11 cellular contexts compared by ENCODE assay signal in the genomic region with DNA sequence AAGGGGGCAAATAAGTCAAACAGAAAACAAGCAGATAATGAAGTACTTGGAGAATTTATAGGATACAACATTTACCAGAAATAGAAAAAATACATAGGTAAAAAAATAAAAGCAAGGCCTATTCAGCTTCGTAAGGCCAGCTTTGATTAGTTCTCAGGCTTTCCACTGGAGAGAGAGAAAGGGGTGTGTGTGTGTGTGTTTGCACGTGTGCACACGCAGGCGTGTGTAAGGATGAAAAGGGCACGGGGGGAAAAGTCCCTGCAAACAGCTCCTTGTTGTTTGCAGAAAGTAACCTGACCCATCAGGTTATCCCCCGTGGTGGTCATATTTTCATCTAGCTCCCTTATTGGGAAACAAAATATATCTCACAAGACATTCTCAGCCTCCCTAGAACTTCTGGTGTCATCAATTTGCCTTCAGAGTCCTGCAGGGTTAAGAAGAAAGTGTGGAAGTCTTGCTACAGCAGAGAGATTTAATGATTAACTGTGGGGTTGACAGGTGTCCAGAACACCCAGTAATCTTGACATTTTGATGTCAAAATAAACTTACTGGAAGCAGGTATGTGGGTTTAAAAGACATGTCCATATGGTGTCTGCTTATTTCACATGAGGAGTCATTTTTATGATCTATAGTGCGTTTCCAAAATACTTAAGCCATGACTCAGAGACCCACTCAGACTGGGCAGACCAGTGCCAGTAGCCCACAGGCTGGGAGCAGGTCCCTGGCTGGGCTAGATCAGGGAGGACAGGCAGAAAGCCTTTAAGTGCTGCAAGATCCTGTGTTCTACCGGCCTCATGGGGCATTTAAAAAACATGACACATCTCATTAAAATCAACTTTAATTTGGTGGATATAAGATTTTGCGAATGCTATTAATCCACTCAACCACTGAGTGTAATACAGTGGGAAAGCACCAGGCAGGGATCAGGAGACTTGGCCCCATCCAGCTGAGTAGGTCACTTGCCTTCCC.
DNase-seq lines count a peak whose midpoint lies in the region; ATAC-seq and TF ChIP-seq lines count a peak whose summit lies in the region.
"Had no signal": no experiment of that assay in that cellular context is flagged by ENCODE, and none has a peak within 500 bp of the region (broad histone marks: within the 10 kb centered on the region; RNA-seq: fewer than 3 reads in every experiment).

No MANE protein-coding gene starts in this region.

- H3K4me3 ChIP-seq in SJSA1 (no peak overlapping the region), lower leg skin (ENCODE audit: low read depth, poor library complexity, severe bottlenecking) (no peak overlapping the region)

- H3K4me1 ChIP-seq in SJSA1 (replicated peaks), result peaks cover 11% of the 10 kb centered on the region

- TF ChIP-seq POLR2A in lower leg skin (IDR thresholded peaks at IDR 0.05), result no peak

- H3K27me3 ChIP-seq in SJSA1 (replicated peaks), result no peaks in the 10 kb centered on the region

- ATAC-seq in HG02588 (IDR thresholded peaks at IDR 0.05; ENCODE audit: unreplicated experiment) (peak; percentile 62), HG03039 (IDR thresholded peaks at IDR 0.05; ENCODE audit: unreplicated experiment) (no peak), GM21528 (IDR thresholded peaks at IDR 0.05; ENCODE audit: low FRiP score, unreplicated experiment) (no peak)

- no peak for TF ChIP-seq CTCF in lower leg skin (IDR thresholded peaks at IDR 0.05)

- DNase-seq in DMS53 treated with DMSO at 0.1 percent for 48 hours (lab: John Stamatoyannopoulos, UW; ENCODE audit: unreplicated experiment), result peak; percentile 63
- peak; percentile 51 to 75 for DNase-seq in SJSA1 (ENCODE audit: low read depth in 1 of 2, low spot score in 2 of 2)
- DNase-seq in left kidney (ENCODE audit: low read depth, low spot score), result peak; percentile 24
- DNase-seq in NCI-H1092 treated with DMSO at 0.1 percent for 48 hours (lab: John Stamatoyannopoulos, UW), result no peak
- no peak for DNase-seq in lower leg skin (ENCODE audit: low spot score in 2 of 2)
- DNase-seq: COR-L47, KBM-7, SIG-M5 had no signal

- 68 to 74% methylated on average over 9 of the region's 9 CpGs for WGBS in lower leg skin, 2 donors

- no peak overlapping the region for H3K27ac ChIP-seq in SJSA1

- H3K36me3 ChIP-seq in SJSA1, result no peaks in the 10 kb centered on the region

- intact Hi-C loops in lower leg skin (cut with DNase I; ENCODE audit: low total_unique reads), result no loop called here

- H3K9me3 ChIP-seq in SJSA1 (replicated peaks), result no peaks in the 10 kb centered on the region

Comparison
In these comparisons a context has a peak if more than half of its experiments do, and no peak if none do; other contexts are left out.
1. DNase-seq: peak in DMS53 treated with DMSO at 0.1 percent for 48 hours (single experiment), SJSA1 (2 of 2) and left kidney (single experiment); none in NCI-H1092 treated with DMSO at 0.1 percent for 48 hours (single experiment) and lower leg skin (0 of 2).